ENCODE assay signal across 1 cellular context in the genomic region with DNA sequence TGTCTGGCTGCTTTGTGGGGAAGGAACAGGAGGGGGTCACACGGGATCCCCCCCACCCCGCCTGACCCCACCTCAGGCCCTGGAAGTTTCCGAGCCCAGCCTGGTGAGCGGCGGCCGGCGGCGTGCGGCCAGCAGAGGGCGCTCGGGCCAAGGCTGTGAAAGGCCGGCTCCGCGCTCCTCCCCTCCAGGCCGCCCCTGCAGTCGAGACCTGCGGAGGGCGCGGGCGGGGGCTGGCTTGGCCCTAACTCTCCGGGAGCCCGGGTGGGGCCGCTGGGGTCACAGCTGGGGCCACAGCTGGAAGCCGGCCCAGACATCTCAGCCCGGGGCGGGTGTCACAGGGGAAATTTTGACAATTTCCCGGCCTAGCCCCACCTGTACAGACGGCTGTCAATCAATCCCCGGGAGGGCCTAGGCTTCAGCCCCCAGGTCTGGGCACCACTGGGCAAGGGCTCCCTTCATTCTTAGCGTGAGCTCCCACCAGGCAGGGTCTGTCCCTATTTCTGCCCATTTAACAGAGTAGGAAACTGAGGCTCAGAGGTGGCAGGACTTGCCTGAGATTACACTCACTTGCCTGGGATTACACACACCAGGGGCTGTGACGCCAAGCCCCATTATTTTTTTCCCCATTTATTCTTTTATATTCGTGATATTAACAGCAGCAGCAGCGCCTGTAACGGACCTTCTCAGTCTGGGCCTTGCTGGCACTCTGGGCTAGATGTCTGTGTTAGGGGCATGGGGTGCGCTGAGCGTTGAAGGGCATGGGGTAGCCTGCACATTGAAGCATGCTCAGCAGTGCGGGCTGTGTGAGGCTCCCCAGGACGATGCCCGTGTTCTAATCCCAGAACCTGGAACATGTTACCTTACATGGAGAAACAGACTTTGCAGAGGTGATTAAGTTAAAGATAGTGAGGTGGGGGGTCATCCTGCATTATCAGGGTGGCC.
TF ChIP-seq lines count a peak whose summit lies in the region.

No MANE protein-coding gene starts in this region.

TF ChIP-seq in K562, 482 proteins besides CTCF, POLR2A, EP300 and RAD21 (continued from another document):
- TF ChIP-seq XRCC5 (IDR thresholded peaks at IDR 0.05; ENCODE audit: low read depth, low read length) = 0 out of 2 replicates have a peak, but pooled peaks have one; percentile 40
- TF ChIP-seq KLF16 (IDR thresholded peaks at IDR 0.05) = no peak
- TF ChIP-seq ZZZ3 (IDR thresholded peaks at IDR 0.05) = no peak
- TF ChIP-seq ZNF239 (CRISPR knock-in tag; IDR thresholded peaks at IDR 0.05) = no peak
- peak; percentile 93 for TF ChIP-seq ZBTB7A (IDR thresholded peaks at IDR 0.05; ENCODE audit: borderline replicate concordance, control insufficient read depth, low read depth, low read length)
- TF ChIP-seq ZKSCAN8 (CRISPR knock-in tag; IDR thresholded peaks at IDR 0.05) = no peak
- TF ChIP-seq, protein P1, sequence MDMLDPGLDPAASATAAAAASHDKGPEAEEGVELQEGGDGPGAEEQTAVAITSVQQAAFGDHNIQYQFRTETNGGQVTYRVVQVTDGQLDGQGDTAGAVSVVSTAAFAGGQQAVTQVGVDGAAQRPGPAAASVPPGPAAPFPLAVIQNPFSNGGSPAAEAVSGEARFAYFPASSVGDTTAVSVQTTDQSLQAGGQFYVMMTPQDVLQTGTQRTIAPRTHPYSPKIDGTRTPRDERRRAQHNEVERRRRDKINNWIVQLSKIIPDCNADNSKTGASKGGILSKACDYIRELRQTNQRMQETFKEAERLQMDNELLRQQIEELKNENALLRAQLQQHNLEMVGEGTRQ (CRISPR knock-in tag; IDR thresholded peaks at IDR 0.05) = no peak
- TF ChIP-seq NR3C1 (CRISPR knock-in tag; IDR thresholded peaks at IDR 0.05) = no peak
- no peak for TF ChIP-seq ZNF354B (CRISPR knock-in tag; IDR thresholded peaks at IDR 0.05)
- TF ChIP-seq MIER1 (IDR thresholded peaks at IDR 0.05; ENCODE audit: low read depth) = no peak
- TF ChIP-seq, protein P2, sequence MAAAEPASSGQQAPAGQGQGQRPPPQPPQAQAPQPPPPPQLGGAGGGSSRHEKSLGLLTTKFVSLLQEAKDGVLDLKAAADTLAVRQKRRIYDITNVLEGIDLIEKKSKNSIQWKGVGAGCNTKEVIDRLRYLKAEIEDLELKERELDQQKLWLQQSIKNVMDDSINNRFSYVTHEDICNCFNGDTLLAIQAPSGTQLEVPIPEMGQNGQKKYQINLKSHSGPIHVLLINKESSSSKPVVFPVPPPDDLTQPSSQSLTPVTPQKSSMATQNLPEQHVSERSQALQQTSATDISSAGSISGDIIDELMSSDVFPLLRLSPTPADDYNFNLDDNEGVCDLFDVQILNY (CRISPR knock-in tag; IDR thresholded peaks at IDR 0.05) = no peak
- TF ChIP-seq ILK (tag; IDR thresholded peaks at IDR 0.05; ENCODE audit: borderline replicate concordance, low read depth) = no peak
- TF ChIP-seq MAFK (IDR thresholded peaks at IDR 0.05; ENCODE audit: low read length) = no peak
- TF ChIP-seq TEAD2 (tag; IDR thresholded peaks at IDR 0.05) = no peak
- TF ChIP-seq CHD4 (IDR thresholded peaks at IDR 0.05; ENCODE audit: insufficient read depth, insufficient replicate concordance, low read depth, low read length, poor library complexity, severe bottlenecking) = no peak
- no peak for TF ChIP-seq JUN (IDR thresholded peaks at IDR 0.05; ENCODE audit: borderline replicate concordance, low read depth, low read length)
- TF ChIP-seq JUN (CRISPR knock-in tag; IDR thresholded peaks at IDR 0.05; ENCODE audit: borderline replicate concordance) = no peak
- peak; percentile 64 for TF ChIP-seq RBM25 (IDR thresholded peaks at IDR 0.05; ENCODE audit: low read depth, low read length, severe bottlenecking)
- TF ChIP-seq SP1 (CRISPR knock-in tag; IDR thresholded peaks at IDR 0.05) = no peak
- TF ChIP-seq ZNF121 (CRISPR knock-in tag; conservative IDR thresholded peaks at IDR 0.05) = no peak
- TF ChIP-seq MBD2 (IDR thresholded peaks at IDR 0.05; ENCODE audit: borderline replicate concordance, low read depth) = no peak
- no peak for TF ChIP-seq CBFA2T2 (conservative IDR thresholded peaks at IDR 0.05)
- TF ChIP-seq ZNF23 (CRISPR knock-in tag; IDR thresholded peaks at IDR 0.05) = no peak
- TF ChIP-seq, protein P3, sequence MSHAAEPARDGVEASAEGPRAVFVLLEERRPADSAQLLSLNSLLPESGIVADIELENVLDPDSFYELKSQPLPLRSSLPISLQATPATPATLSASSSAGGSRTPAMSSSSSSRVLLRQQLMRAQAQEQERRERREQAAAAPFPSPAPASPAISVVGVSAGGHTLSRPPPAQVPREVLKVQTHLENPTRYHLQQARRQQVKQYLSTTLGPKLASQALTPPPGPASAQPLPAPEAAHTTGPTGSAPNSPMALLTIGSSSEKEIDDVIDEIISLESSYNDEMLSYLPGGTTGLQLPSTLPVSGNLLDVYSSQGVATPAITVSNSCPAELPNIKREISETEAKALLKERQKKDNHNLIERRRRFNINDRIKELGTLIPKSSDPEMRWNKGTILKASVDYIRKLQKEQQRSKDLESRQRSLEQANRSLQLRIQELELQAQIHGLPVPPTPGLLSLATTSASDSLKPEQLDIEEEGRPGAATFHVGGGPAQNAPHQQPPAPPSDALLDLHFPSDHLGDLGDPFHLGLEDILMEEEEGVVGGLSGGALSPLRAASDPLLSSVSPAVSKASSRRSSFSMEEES (CRISPR knock-in tag; IDR thresholded peaks at IDR 0.05) = no peak
- no peak for TF ChIP-seq DPF2 (IDR thresholded peaks at IDR 0.05)
- TF ChIP-seq, protein P4, sequence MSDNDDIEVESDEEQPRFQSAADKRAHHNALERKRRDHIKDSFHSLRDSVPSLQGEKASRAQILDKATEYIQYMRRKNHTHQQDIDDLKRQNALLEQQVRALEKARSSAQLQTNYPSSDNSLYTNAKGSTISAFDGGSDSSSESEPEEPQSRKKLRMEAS (CRISPR knock-in tag; IDR thresholded peaks at IDR 0.05) = no peak
- no peak for TF ChIP-seq ZNF175 (CRISPR knock-in tag; IDR thresholded peaks at IDR 0.05; ENCODE audit: low read depth)
- no peak for TF ChIP-seq NFE2 (IDR thresholded peaks at IDR 0.05; ENCODE audit: low read depth)
- TF ChIP-seq U2AF1 (optimal IDR thresholded peaks at IDR 0.05; ENCODE audit: low read depth, low read length) = no peak
